Comparison of ENCODE assay signal across 1 cellular context in the genomic region with DNA sequence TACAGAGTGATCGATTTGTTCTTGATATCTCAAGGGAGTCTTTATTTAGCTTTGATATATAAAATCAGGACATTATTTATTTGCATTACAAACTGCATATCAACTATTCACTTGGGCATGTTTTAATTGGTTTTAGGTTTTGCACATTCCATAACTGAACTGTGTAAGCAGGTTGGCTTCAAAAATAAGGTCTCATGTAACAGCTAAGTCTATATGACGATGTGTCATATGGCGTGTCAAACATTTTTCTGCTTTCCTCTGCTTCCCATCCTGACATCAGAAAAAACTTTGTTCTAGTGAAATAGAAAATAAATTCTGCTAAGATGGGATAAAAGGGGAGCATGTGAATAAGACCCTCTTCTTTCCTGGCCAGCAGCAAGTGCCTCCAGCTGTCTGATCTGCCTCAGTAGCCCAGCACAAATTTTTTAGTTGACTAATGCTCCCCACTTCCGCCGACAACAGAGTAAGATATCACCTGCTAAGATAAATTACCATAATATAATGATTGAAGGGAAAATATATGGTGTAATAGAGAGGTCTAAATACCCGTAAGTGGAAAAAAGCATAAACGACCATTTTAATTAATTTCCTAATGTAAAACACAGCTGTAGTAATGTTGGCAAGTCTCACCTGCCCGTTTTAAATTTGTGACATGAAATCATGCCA.
TF ChIP-seq lines count a peak whose summit lies in the region.

No MANE protein-coding gene starts in this region.

TF ChIP-seq in SK-N-SH, 30 proteins besides CTCF, POLR2A, EP300 and RAD21:
- TF ChIP-seq, protein P1, sequence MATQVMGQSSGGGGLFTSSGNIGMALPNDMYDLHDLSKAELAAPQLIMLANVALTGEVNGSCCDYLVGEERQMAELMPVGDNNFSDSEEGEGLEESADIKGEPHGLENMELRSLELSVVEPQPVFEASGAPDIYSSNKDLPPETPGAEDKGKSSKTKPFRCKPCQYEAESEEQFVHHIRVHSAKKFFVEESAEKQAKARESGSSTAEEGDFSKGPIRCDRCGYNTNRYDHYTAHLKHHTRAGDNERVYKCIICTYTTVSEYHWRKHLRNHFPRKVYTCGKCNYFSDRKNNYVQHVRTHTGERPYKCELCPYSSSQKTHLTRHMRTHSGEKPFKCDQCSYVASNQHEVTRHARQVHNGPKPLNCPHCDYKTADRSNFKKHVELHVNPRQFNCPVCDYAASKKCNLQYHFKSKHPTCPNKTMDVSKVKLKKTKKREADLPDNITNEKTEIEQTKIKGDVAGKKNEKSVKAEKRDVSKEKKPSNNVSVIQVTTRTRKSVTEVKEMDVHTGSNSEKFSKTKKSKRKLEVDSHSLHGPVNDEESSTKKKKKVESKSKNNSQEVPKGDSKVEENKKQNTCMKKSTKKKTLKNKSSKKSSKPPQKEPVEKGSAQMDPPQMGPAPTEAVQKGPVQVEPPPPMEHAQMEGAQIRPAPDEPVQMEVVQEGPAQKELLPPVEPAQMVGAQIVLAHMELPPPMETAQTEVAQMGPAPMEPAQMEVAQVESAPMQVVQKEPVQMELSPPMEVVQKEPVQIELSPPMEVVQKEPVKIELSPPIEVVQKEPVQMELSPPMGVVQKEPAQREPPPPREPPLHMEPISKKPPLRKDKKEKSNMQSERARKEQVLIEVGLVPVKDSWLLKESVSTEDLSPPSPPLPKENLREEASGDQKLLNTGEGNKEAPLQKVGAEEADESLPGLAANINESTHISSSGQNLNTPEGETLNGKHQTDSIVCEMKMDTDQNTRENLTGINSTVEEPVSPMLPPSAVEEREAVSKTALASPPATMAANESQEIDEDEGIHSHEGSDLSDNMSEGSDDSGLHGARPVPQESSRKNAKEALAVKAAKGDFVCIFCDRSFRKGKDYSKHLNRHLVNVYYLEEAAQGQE (IDR thresholded peaks at IDR 0.05; ENCODE audit: low read depth, low read length), result no peak
- TF ChIP-seq FOXM1 (IDR thresholded peaks at IDR 0.05; ENCODE audit: low read depth) (no peak), RCOR1 (IDR thresholded peaks at IDR 0.05; ENCODE audit: low read length) (no peak), CHD2 (IDR thresholded peaks at IDR 0.05; ENCODE audit: low read length, partially characterized antibody) (no peak), SIN3A (IDR thresholded peaks at IDR 0.05; ENCODE audit: borderline replicate concordance, low read depth, low read length) (no peak), TEAD4 (IDR thresholded peaks at IDR 0.05; ENCODE audit: borderline replicate concordance, insufficient read depth) (no peak), GATA2 (CRISPR knock-in tag; IDR thresholded peaks at IDR 0.05) (no peak), YY1 (IDR thresholded peaks at IDR 0.05; ENCODE audit: low read depth) (no peak), MXI1 (IDR thresholded peaks at IDR 0.05; ENCODE audit: low read depth, low read length) (no peak), JUND (IDR thresholded peaks at IDR 0.05) (no peak), MEF2A (IDR thresholded peaks at IDR 0.05; ENCODE audit: borderline replicate concordance, low read depth) (no peak), POLR2AphosphoS5 (IDR thresholded peaks at IDR 0.05; ENCODE audit: low read depth, low read length) (no peak)
- TF ChIP-seq, protein P2, sequence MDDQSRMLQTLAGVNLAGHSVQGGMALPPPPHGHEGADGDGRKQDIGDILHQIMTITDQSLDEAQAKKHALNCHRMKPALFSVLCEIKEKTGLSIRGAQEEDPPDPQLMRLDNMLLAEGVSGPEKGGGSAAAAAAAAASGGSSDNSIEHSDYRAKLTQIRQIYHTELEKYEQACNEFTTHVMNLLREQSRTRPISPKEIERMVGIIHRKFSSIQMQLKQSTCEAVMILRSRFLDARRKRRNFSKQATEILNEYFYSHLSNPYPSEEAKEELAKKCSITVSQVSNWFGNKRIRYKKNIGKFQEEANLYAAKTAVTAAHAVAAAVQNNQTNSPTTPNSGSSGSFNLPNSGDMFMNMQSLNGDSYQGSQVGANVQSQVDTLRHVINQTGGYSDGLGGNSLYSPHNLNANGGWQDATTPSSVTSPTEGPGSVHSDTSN (IDR thresholded peaks at IDR 0.05), result no peak
- TF ChIP-seq, protein P3, sequence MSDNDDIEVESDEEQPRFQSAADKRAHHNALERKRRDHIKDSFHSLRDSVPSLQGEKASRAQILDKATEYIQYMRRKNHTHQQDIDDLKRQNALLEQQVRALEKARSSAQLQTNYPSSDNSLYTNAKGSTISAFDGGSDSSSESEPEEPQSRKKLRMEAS (IDR thresholded peaks at IDR 0.05; ENCODE audit: low read depth), result no peak
